In genomic region chr1:206803221-206803730, GRCh38 we compare ENCODE assay signal across 8 cellular contexts. TPM values are rescaled to one million over a fixed set of nuclear protein-coding genes. Genes with fewer than 3 reads are reported as not detected.
DNase-seq lines count a peak whose midpoint lies in the region; ATAC-seq and TF ChIP-seq lines count a peak whose summit lies in the region.

No MANE protein-coding gene starts in this region.

- 0 out of 2 replicates have a peak overlapping the region, but pooled peaks have one; percentile 3 for H3K4me2 ChIP-seq in MM.1S (ENCODE audit: low read depth, low read length)

- no peaks in the 10 kb centered on the region for H3K9me2 ChIP-seq in MM.1S (replicated peaks; ENCODE audit: insufficient read depth, low read length)

- no peak for TF ChIP-seq CTCF in MM.1S (IDR thresholded peaks at IDR 0.05; ENCODE audit: low read length)

- H3K4me1 Mint-ChIP-seq in CD4-positive, CD25-positive, alpha-beta regulatory T cell = peaks cover 18 to 77% (median 51%) of the 10 kb centered on the region in 4 donors

- peak; percentile 96 for ATAC-seq in CD4-positive, CD25-positive, alpha-beta regulatory T cell (ENCODE audit: low read depth in 2 of 2)
- peak; percentile 98 for ATAC-seq in GM21528 (IDR thresholded peaks at IDR 0.05; ENCODE audit: low FRiP score, unreplicated experiment)

- peak; percentile 74 to 97 (median 92) for DNase-seq in CD4-positive, CD25-positive, alpha-beta regulatory T cell
- peak; percentile 86 for DNase-seq in MM.1S
- DNase-seq in activated effector memory CD4-positive, alpha-beta T cell treated with anti-CD3 and anti-CD28 coated beads, Interleukin-2, amount 50 U/mL, for 16 hours = peak; percentile 89
- DNase-seq in stimulated activated CD8-positive, alpha-beta memory T cell treated with anti-CD3 and anti-CD28 coated beads, Interleukin-15, amount 100 ng/mL, for 48 hours (ENCODE audit: low read depth in 2 of 2) = peak; percentile 65 to 68
- no peak for DNase-seq in NCI-H2029 treated with DMSO at 0.1 percent for 48 hours (lab: John Stamatoyannopoulos, UW)
- DNase-seq in NCI-H1694 treated with DMSO at 0.1 percent for 48 hours (lab: John Stamatoyannopoulos, UW) = no peak
- DNase-seq in NCI-H2171 treated with DMSO at 0.1 percent for 48 hours (lab: John Stamatoyannopoulos, UW) = no peak

- H3K9ac ChIP-seq in MM.1S (ENCODE audit: low read length) = peak overlapping the region; percentile 56

- H3F3A ChIP-seq in MM.1S (ENCODE audit: insufficient read depth, low read length) = peaks cover 5% of the 10 kb centered on the region

- H3K4me3 Mint-ChIP-seq in CD4-positive, CD25-positive, alpha-beta regulatory T cell = peak overlapping the region; percentile 3 to 75 (median 62)

- no peaks in the 10 kb centered on the region for H4K20me1 ChIP-seq in MM.1S (ENCODE audit: insufficient read depth, low read length)

- no peaks in the 10 kb centered on the region for H3K79me2 ChIP-seq in MM.1S (ENCODE audit: low read length)

- H2AFZ ChIP-seq in MM.1S (ENCODE audit: low read length) = no peak overlapping the region

- no peaks in the 10 kb centered on the region for H3K36me3 ChIP-seq in CD4-positive, CD25-positive, alpha-beta regulatory T cell (ENCODE audit: control insufficient read depth, insufficient read depth, low read length)
- H3K36me3 ChIP-seq in MM.1S (replicated peaks; ENCODE audit: insufficient read depth, low read length) = no peaks in the 10 kb centered on the region

- no peaks in the 10 kb centered on the region for H3K27me3 ChIP-seq in CD4-positive, CD25-positive, alpha-beta regulatory T cell (ENCODE audit: control insufficient read depth, insufficient read depth, low read length)
- H3K27me3 ChIP-seq in MM.1S (replicated peaks; ENCODE audit: insufficient read depth, low read length) = no peaks in the 10 kb centered on the region

- peak overlapping the region; percentile 90 for H3K27ac ChIP-seq in CD4-positive, CD25-positive, alpha-beta regulatory T cell (ENCODE audit: insufficient read depth, low read length, poor library complexity, severe bottlenecking)
- H3K27ac ChIP-seq in MM.1S (ENCODE audit: low read length) = peak overlapping the region; percentile 89

- no peaks in the 10 kb centered on the region for H3K36me3 Mint-ChIP-seq in CD4-positive, CD25-positive, alpha-beta regulatory T cell

- H3K4me1 ChIP-seq in CD4-positive, CD25-positive, alpha-beta regulatory T cell (ENCODE audit: control insufficient read depth, insufficient read depth, low read length, poor library complexity, severe bottlenecking) = peaks cover 39% of the 10 kb centered on the region
- peaks cover 35% of the 10 kb centered on the region for H3K4me1 ChIP-seq in MM.1S (ENCODE audit: low read length)

- H3K4me3 ChIP-seq in CD4-positive, CD25-positive, alpha-beta regulatory T cell (ENCODE audit: low read depth, low read length) = peak overlapping the region; percentile 49
- no peak overlapping the region for H3K4me3 ChIP-seq in MM.1S (ENCODE audit: low read length)

- H3K27me3 Mint-ChIP-seq in CD4-positive, CD25-positive, alpha-beta regulatory T cell = peaks cover 6% of the 10 kb centered on the region

- peak overlapping the region; percentile 92 to 97 (median 96) for H3K27ac Mint-ChIP-seq in CD4-positive, CD25-positive, alpha-beta regulatory T cell

- no peaks in the 10 kb centered on the region for H3K9me3 ChIP-seq in CD4-positive, CD25-positive, alpha-beta regulatory T cell (ENCODE audit: control insufficient read depth in 2 of 2, low read length in 2 of 2)
- no peaks in the 10 kb centered on the region for H3K9me3 ChIP-seq in MM.1S (replicated peaks; ENCODE audit: insufficient read depth, low read length)

- H3K9me3 Mint-ChIP-seq in CD4-positive, CD25-positive, alpha-beta regulatory T cell = peaks cover 0 to under 1% (median 0%) of the 10 kb centered on the region in 7 donors

RNA-seq across cellular contexts. Expression of gene IL10, which starts 31.0 kb away (rescaled TPM):
- 7.0 TPM for total RNA-seq in CD4-positive, CD25-positive, alpha-beta regulatory T cell
- polyA plus RNA-seq in CD4-positive, CD25-positive, alpha-beta regulatory T cell = 1 to 10 TPM in 2 of 4 donors, under 1 TPM in 2; 0.60 to 4.4 (median 2.0) TPM

RNA-seq across cellular contexts. Expression of gene IL19, which starts 32.7 kb away (rescaled TPM):
- not detected for total RNA-seq in CD4-positive, CD25-positive, alpha-beta regulatory T cell
- not detected for polyA plus RNA-seq in CD4-positive, CD25-positive, alpha-beta regulatory T cell

Comparison
In these comparisons a context has a peak if more than half of its experiments do, and no peak if none do; other contexts are left out.
1. DNase-seq: peak in CD4-positive, CD25-positive, alpha-beta regulatory T cell (3 of 3), MM.1S (single experiment), activated effector memory CD4-positive, alpha-beta T cell treated with anti-CD3 and anti-CD28 coated beads, Interleukin-2, amount 50 U/mL, for 16 hours (single experiment) and stimulated activated CD8-positive, alpha-beta memory T cell treated with anti-CD3 and anti-CD28 coated beads, Interleukin-15, amount 100 ng/mL, for 48 hours (2 of 2); none in NCI-H2029 treated with DMSO at 0.1 percent for 48 hours (single experiment), NCI-H1694 treated with DMSO at 0.1 percent for 48 hours (single experiment) and NCI-H2171 treated with DMSO at 0.1 percent for 48 hours (single experiment).